9 cellular contexts compared by ENCODE assay signal in genomic region chr1:24966724-24967346, GRCh38. TPM values are rescaled to one million over a fixed set of nuclear protein-coding genes. Genes with fewer than 3 reads are reported as not detected.
DNase-seq lines count a peak whose midpoint lies in the region; ATAC-seq and TF ChIP-seq lines count a peak whose summit lies in the region.
"Had no signal": no experiment of that assay in that cellular context is flagged by ENCODE, and none has a peak within 500 bp of the region (broad histone marks: within the 10 kb centered on the region; RNA-seq: fewer than 3 reads in every experiment).

No MANE protein-coding gene starts in this region.

- H3K9me3 ChIP-seq in PC-3 (ENCODE audit: low read length) (no peaks in the 10 kb centered on the region), smooth muscle cell (replicated peaks; ENCODE audit: low read depth) (no peaks in the 10 kb centered on the region), right cardiac atrium (ENCODE audit: control insufficient read depth, low read length) (no peaks in the 10 kb centered on the region), vagina (no peaks in the 10 kb centered on the region)

- H3K4me3 ChIP-seq in PC-3 (ENCODE audit: low read length): no peak overlapping the region
- H3K4me3 ChIP-seq in smooth muscle cell: no peak overlapping the region
- no peak overlapping the region for H3K4me3 ChIP-seq in right cardiac atrium (ENCODE audit: low read length)
- H3K4me3 ChIP-seq in vagina: no peak overlapping the region

- H3K79me2 ChIP-seq in PC-3 (ENCODE audit: low read length) (no peaks in the 10 kb centered on the region), smooth muscle cell (ENCODE audit: low read depth) (peaks cover 4% of the 10 kb centered on the region)
- H3K79me2 ChIP-seq: parathyroid adenoma had no signal

- H3K4me1 Mint-ChIP-seq in activated naive CD4-positive, alpha-beta T cell treated with anti-CD3 and anti-CD28 coated beads, Interleukin-2, amount 50 U/mL, for 24 hours: peaks cover 79% of the 10 kb centered on the region

- H3K4me2 ChIP-seq in PC-3 (ENCODE audit: low read length): no peak overlapping the region
- H3K4me2 ChIP-seq in smooth muscle cell: no peak overlapping the region

- H2AFZ ChIP-seq in PC-3 (ENCODE audit: low read length): no peak overlapping the region
- H2AFZ ChIP-seq in smooth muscle cell (ENCODE audit: low read depth): no peak overlapping the region
- H2AFZ ChIP-seq: parathyroid adenoma had no signal

- TF ChIP-seq CTCF in PC-3 (conservative IDR thresholded peaks at IDR 0.05; ENCODE audit: low read depth, low read length) (no peak), smooth muscle cell (IDR thresholded peaks at IDR 0.05; ENCODE audit: borderline replicate concordance, insufficient read depth, poor library complexity, severe bottlenecking) (no peak), vagina (IDR thresholded peaks at IDR 0.05) (no peak)

- H3K27me3 Mint-ChIP-seq in activated naive CD4-positive, alpha-beta T cell treated with anti-CD3 and anti-CD28 coated beads, Interleukin-2, amount 50 U/mL, for 24 hours: no peaks in the 10 kb centered on the region

- peaks cover 8% of the 10 kb centered on the region; the same call in 1 of the 2 replicates for H3K4me1 ChIP-seq in PC-3 (ENCODE audit: insufficient read depth, low read length)
- peaks cover 11% of the 10 kb centered on the region for H3K4me1 ChIP-seq in smooth muscle cell (ENCODE audit: low read depth)
- H3K4me1 ChIP-seq in right cardiac atrium (ENCODE audit: control insufficient read depth, insufficient read depth, low read length): no peaks in the 10 kb centered on the region
- no peaks in the 10 kb centered on the region for H3K4me1 ChIP-seq in vagina
- H3K4me1 ChIP-seq: parathyroid adenoma had no signal

- H3K27me3 ChIP-seq in PC-3 (ENCODE audit: low read length) (no peaks in the 10 kb centered on the region), smooth muscle cell (ENCODE audit: low read depth) (no peaks in the 10 kb centered on the region), right cardiac atrium (ENCODE audit: control insufficient read depth, insufficient read depth) (no peaks in the 10 kb centered on the region), vagina (no peaks in the 10 kb centered on the region)

- no peaks in the 10 kb centered on the region for H3F3A ChIP-seq in PC-3 (ENCODE audit: low read length, unreplicated experiment)
- peaks cover 11% of the 10 kb centered on the region for H3F3A ChIP-seq in smooth muscle cell (ENCODE audit: low read depth)

- H3K27ac Mint-ChIP-seq in activated naive CD4-positive, alpha-beta T cell treated with anti-CD3 and anti-CD28 coated beads, Interleukin-2, amount 50 U/mL, for 24 hours: peak overlapping the region; percentile 74

- H3K36me3 Mint-ChIP-seq in activated naive CD4-positive, alpha-beta T cell treated with anti-CD3 and anti-CD28 coated beads, Interleukin-2, amount 50 U/mL, for 24 hours: no peaks in the 10 kb centered on the region

- H3K27ac ChIP-seq in PC-3 (ENCODE audit: low read length): no peak overlapping the region
- H3K27ac ChIP-seq in smooth muscle cell (ENCODE audit: low read depth): peak overlapping the region; percentile 89
- H3K27ac ChIP-seq in right cardiac atrium (ENCODE audit: low read length): no peak overlapping the region
- no peak overlapping the region for H3K27ac ChIP-seq in vagina
- H3K27ac ChIP-seq: parathyroid adenoma had no signal

- 48% methylated on average over 8 of the region's 8 CpGs for WGBS in smooth muscle cell (ENCODE audit: low lambda C conversion rate)
- 78% methylated on average over 8 of the region's 8 CpGs for WGBS in right cardiac atrium

- no peaks in the 10 kb centered on the region for H3K9me2 ChIP-seq in PC-3 (replicated peaks; ENCODE audit: low read length)

- H3K9me3 Mint-ChIP-seq in activated naive CD4-positive, alpha-beta T cell treated with anti-CD3 and anti-CD28 coated beads, Interleukin-2, amount 50 U/mL, for 24 hours: no peaks in the 10 kb centered on the region

- POLR2A ChIA-PET in PC-3 (lab: Charles Lee; ENCODE audit: unreplicated experiment): no interaction called here

- intact Hi-C loops in PC-3 (cut with micrococcal nuclease) (no loop called here), right cardiac atrium (cut with DNase I) (no loop called here), vagina (cut with DNase I) (no loop called here)

- no peaks in the 10 kb centered on the region for H4K20me1 ChIP-seq in PC-3 (ENCODE audit: low read length)
- H4K20me1 ChIP-seq in smooth muscle cell (ENCODE audit: low read depth): no peaks in the 10 kb centered on the region

- no peak overlapping the region for H3K4me3 Mint-ChIP-seq in activated naive CD4-positive, alpha-beta T cell treated with anti-CD3 and anti-CD28 coated beads, Interleukin-2, amount 50 U/mL, for 24 hours

- TF ChIP-seq POLR2A in vagina (IDR thresholded peaks at IDR 0.05): no peak

- H3K36me3 ChIP-seq in PC-3 (ENCODE audit: low read depth, low read length) (no peaks in the 10 kb centered on the region), smooth muscle cell (ENCODE audit: low read depth) (no peaks in the 10 kb centered on the region), vagina (no peaks in the 10 kb centered on the region)

- no TSS peak for BruUV-seq in PC-3 (replicated peaks; lab: Mats Ljungman, UMichigan)

- ATAC-seq in PC-3: no peak
- ATAC-seq in right cardiac atrium: no peak
- no peak for ATAC-seq in GM19035 (IDR thresholded peaks at IDR 0.05; ENCODE audit: unreplicated experiment)
- no peak for ATAC-seq in GM18511 (IDR thresholded peaks at IDR 0.05; ENCODE audit: unreplicated experiment)

- CTCF ChIA-PET in PC-3 (lab: Charles Lee): no interaction called here

- H3K9ac ChIP-seq in PC-3 (ENCODE audit: low read length) (no peak overlapping the region), smooth muscle cell (ENCODE audit: low read depth) (no peak overlapping the region)
- H3K9ac ChIP-seq: parathyroid adenoma had no signal

- peak; percentile 82 for DNase-seq in EL
- peak; percentile 54 for DNase-seq in PC-3
- DNase-seq in smooth muscle cell (lab: John Stamatoyannopoulos, UW; ENCODE audit: unreplicated experiment): no peak
- no peak for DNase-seq in right cardiac atrium
- no peak for DNase-seq in vagina (ENCODE audit: extremely low spot score in 2 of 2)

RNA-seq across cellular contexts. Expression of gene RUNX3, which starts 36.8 kb away (rescaled TPM):
- total RNA-seq in PC-3 (2014; rRNA removed) (2.8 and 3.7 TPM in 2 replicates), smooth muscle cell (2.3 and 4.5 TPM in 2 replicates), right cardiac atrium (1 to 10 TPM in 2 of 4 donors, under 1 TPM in 2; 0.79 to 1.8 (median 0.96) TPM), vagina (4.2 TPM)
- polyA plus RNA-seq in smooth muscle cell (6.5 and 8.2 TPM in 2 replicates), right cardiac atrium (0.34 TPM)

Comparison
In these comparisons a context has a peak if more than half of its experiments do, and no peak if none do; other contexts are left out.
1. DNase-seq: peak in EL (single experiment) and PC-3 (single experiment); none in smooth muscle cell (single experiment), right cardiac atrium (0 of 3) and vagina (0 of 2).